ENCODE assay signal across 8 cellular contexts in genomic region chr12:50085615-50085928, GRCh38. TPM values are rescaled to one million over a fixed set of nuclear protein-coding genes. Genes with fewer than 3 reads are reported as not detected.
DNase-seq lines count a peak whose midpoint lies in the region; ATAC-seq and TF ChIP-seq lines count a peak whose summit lies in the region.

No MANE protein-coding gene starts in this region.

- no peaks in the 10 kb centered on the region for H3K9me3 Mint-ChIP-seq in naive B cell

- H3K27ac ChIP-seq in breast epithelium = peak overlapping the region; percentile 96 to 98

- H3K27ac Mint-ChIP-seq in naive B cell = peak overlapping the region; percentile 88 to 98 (median 97)

- H3K27me3 ChIP-seq in breast epithelium = no peaks in the 10 kb centered on the region

- H3K4me3 ChIP-seq in GM08714 (ENCODE audit: low read length) (peak overlapping the region; percentile 95), breast epithelium (peak overlapping the region; percentile 87 to 96 (median 88))

- TF ChIP-seq POLR2A in breast epithelium (IDR thresholded peaks at IDR 0.05) = no peak

- no peak for TF ChIP-seq CTCF in breast epithelium (IDR thresholded peaks at IDR 0.05)

- peaks cover 20 to 44% (median 42%) of the 10 kb centered on the region in 3 donors for H3K4me1 Mint-ChIP-seq in naive B cell

- H3K36me3 Mint-ChIP-seq in naive B cell = no peaks in the 10 kb centered on the region

- ATAC-seq in HG03432 (IDR thresholded peaks at IDR 0.05; ENCODE audit: unreplicated experiment) = peak; percentile 3
- peak; percentile 19 to 20 for ATAC-seq in naive B cell (ENCODE audit: low read depth in 2 of 2)
- no peak for ATAC-seq in HG03045 (IDR thresholded peaks at IDR 0.05; ENCODE audit: unreplicated experiment)
- ATAC-seq in GM18517 (IDR thresholded peaks at IDR 0.05; ENCODE audit: unreplicated experiment) = no peak

- no peaks in the 10 kb centered on the region for H3K4me1 ChIP-seq in breast epithelium

- H3K36me3 ChIP-seq in breast epithelium = peaks cover 5% of the 10 kb centered on the region

- DNase-seq in breast epithelium (ENCODE audit: low spot score in 2 of 2) = no peak
- no peak for DNase-seq in naive B cell
- no peak for DNase-seq in NCI-H446 (lab: John Stamatoyannopoulos, UW)
- DNase-seq in GM03348 (ENCODE audit: low spot score) = no peak

- intact Hi-C loops in breast epithelium (cut with DNase I; ENCODE audit: low total_unique reads) = loop anchor here (10.0 kb wide), 1 partner anchor 89 kb away; no protein-coding TSS in a partner anchor

- no peaks in the 10 kb centered on the region for H3K27me3 Mint-ChIP-seq in naive B cell

- no peaks in the 10 kb centered on the region for H3K9me3 ChIP-seq in breast epithelium

- H3K4me3 Mint-ChIP-seq in naive B cell = peak overlapping the region; percentile 87 to 98 (median 94)

RNA-seq across cellular contexts. Expression of gene SMARCD1, which starts 0.4 kb away (rescaled TPM):
- 10 to 100 TPM; 50.6 to 56.7 (median 51.5) TPM for total RNA-seq in breast epithelium
- polyA plus RNA-seq in naive B cell (ENCODE audit: low read depth in 6 of 6) = 10 to 100 TPM; 13.1 to 28.1 (median 21.0) TPM

RNA-seq across cellular contexts. Expression of gene GPD1, which starts 18.2 kb away (rescaled TPM):
- total RNA-seq in breast epithelium = 1,000 to 10,000 TPM in 1 of 3 donors, 100 to 1,000 TPM in 2; 235 to 4,731 (median 280) TPM
- not detected for polyA plus RNA-seq in naive B cell (ENCODE audit: low read depth in 6 of 6)

RNA-seq across cellular contexts. Expression of gene COX14, which starts 26.5 kb away (rescaled TPM):
- total RNA-seq in breast epithelium = 100 to 1,000 TPM in 1 of 3 donors, 10 to 100 TPM in 2; 66.7 to 139 (median 95.4) TPM
- 100 to 1,000 TPM; 171 to 225 (median 208) TPM for polyA plus RNA-seq in naive B cell (ENCODE audit: low read depth in 6 of 6)

RNA-seq across cellular contexts. Expression of gene ASIC1, which starts 28.2 kb away (rescaled TPM):
- total RNA-seq in breast epithelium = under 1 TPM; 0.80 to 0.98 (median 0.88) TPM
- polyA plus RNA-seq in naive B cell (ENCODE audit: low read depth in 6 of 6) = not detected

Comparison
In these comparisons a context has a peak if more than half of its experiments do, and no peak if none do; other contexts are left out.
1. ATAC-seq: peak in HG03432 (single experiment) and naive B cell (2 of 2); none in HG03045 (single experiment) and GM18517 (single experiment).